In genomic region chr5:133384120-133384855, GRCh38 we compare ENCODE assay signal across 19 cellular contexts.
"Had no signal": no experiment of that assay in that cellular context is flagged by ENCODE, and none has a peak within 500 bp of the region (broad histone marks: within the 10 kb centered on the region; RNA-seq: fewer than 3 reads in every experiment).

No MANE protein-coding gene starts in this region.

- H3K9me3 ChIP-seq: body of pancreas, lower lobe of right lung had no signal

- DNase-seq: activated CD4-positive, alpha-beta T cell treated with anti-CD3 and anti-CD28 coated beads, Interleukin-2, amount 50 U/mL, for 4 hours; activated CD4-positive, CD25-positive, alpha-beta regulatory T cell treated with anti-CD3 and anti-CD28 coated beads, Interleukin-2, amount 50 U/mL, for 72 hours; activated gamma-delta T cell; activated naive CD8-positive, alpha-beta T cell treated with anti-CD3 and anti-CD28 coated beads for 36 hours; activated T-cell treated with anti-CD3 and anti-CD28 coated beads, Interleukin-2, amount 50 U/mL, for 4 hours; amygdala; body of pancreas; caudate nucleus; effector CD4-positive, alpha-beta T cell; lower lobe of right lung; midbrain; retina; stimulated activated CD4-positive, alpha-beta T cell treated with anti-CD3 and anti-CD28 coated beads, Interleukin-4, amount 100 ng/mL, for 24 hours; stimulated activated naive CD4-positive, alpha-beta T cell treated with Interleukin-2 at 50 U/mL for 16 hours; substantia nigra; trophoblast cell had no signal

- H3K36me3 ChIP-seq: lower lobe of right lung had no signal

- H3K4me3 ChIP-seq: body of pancreas, lower lobe of right lung, SK-N-MC, skin epidermis had no signal

- ATAC-seq: activated T-cell treated with anti-CD3 and anti-CD28 coated beads, Interleukin-2, amount 50 U/mL, for 4 hours; body of pancreas had no signal

- H3K36me3 Mint-ChIP-seq: activated naive CD8-positive, alpha-beta T cell treated with anti-CD3 and anti-CD28 coated beads for 36 hours had no signal

- H3K27ac Mint-ChIP-seq: activated naive CD8-positive, alpha-beta T cell treated with anti-CD3 and anti-CD28 coated beads for 36 hours had no signal

- H3K4me3 Mint-ChIP-seq: activated naive CD8-positive, alpha-beta T cell treated with anti-CD3 and anti-CD28 coated beads for 36 hours; activated T-cell treated with anti-CD3 and anti-CD28 coated beads, Interleukin-2, amount 50 U/mL, for 4 hours had no signal

- H2AFZ ChIP-seq: parathyroid adenoma had no signal

- H3K27me3 ChIP-seq: body of pancreas had no signal

- H3K9me3 Mint-ChIP-seq: activated T-cell treated with anti-CD3 and anti-CD28 coated beads, Interleukin-2, amount 50 U/mL, for 4 hours had no signal

- H3K9ac ChIP-seq: parathyroid adenoma had no signal

- H3K4me1 ChIP-seq: body of pancreas, lower lobe of right lung, parathyroid adenoma had no signal

- H3K27ac ChIP-seq: body of pancreas, lower lobe of right lung, parathyroid adenoma, SK-N-MC, skin epidermis had no signal

- H3K79me2 ChIP-seq: parathyroid adenoma had no signal
